18 cellular contexts compared by ENCODE assay signal in the genomic region with DNA sequence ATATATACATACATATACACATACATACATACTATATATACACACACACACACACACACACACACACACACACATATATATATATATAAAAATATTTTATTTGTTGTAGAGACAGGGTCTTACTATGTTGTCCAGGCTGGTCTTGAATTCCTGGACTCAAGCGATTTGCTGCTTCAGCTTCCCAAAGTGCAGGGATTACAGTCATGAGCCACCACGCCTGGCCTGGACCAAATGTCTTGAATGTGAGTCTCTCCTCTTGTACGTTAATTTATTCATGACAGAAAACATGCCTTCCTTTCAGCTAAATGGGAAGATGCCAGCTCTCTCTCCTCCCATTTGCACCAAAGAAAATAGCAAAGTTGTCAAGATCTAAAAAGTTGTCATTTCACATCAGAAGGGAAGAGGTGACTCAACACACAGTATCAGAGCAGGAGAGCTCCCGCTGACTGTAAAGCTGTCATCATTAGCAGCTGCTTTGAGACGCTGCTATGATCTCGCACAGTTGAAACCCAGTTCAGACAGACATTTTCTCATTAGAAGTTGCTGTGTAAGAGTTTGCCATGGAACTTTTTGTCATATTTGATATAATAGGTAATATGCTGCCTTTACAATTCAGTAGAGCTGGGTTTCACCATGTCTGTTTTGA.
DNase-seq lines count a peak whose midpoint lies in the region; ATAC-seq and TF ChIP-seq lines count a peak whose summit lies in the region.
"Had no signal": no experiment of that assay in that cellular context is flagged by ENCODE, and none has a peak within 500 bp of the region (broad histone marks: within the 10 kb centered on the region; RNA-seq: fewer than 3 reads in every experiment).

No MANE protein-coding gene starts in this region.

- H3K27me3 ChIP-seq in naive thymus-derived CD4-positive, alpha-beta T cell (ENCODE audit: control insufficient read depth in 2 of 2, insufficient read depth in 2 of 2, low read length in 2 of 2), result no peaks in the 10 kb centered on the region
- no peaks in the 10 kb centered on the region for H3K27me3 ChIP-seq in foreskin keratinocyte
- H3K27me3 ChIP-seq: brain microvascular endothelial cell, pancreas had no signal

- peaks cover 28% of the 10 kb centered on the region for H3K9me3 Mint-ChIP-seq in activated T-helper 1 cell treated with anti-CD3 and anti-CD28 coated beads, Interleukin-12 subunit alpha, Interleukin-12 subunit beta, Interleukin-2, Interleukin-4 antibody, amounts not matched to agents 30 ng/mL and 10 ng/mL and 1 ng/mL, durations not matched to agents 14 hours and 24 hours and 36 hours
- peaks cover 0 to 12% (median 3%) of the 10 kb centered on the region in 11 donors for H3K9me3 Mint-ChIP-seq in naive thymus-derived CD4-positive, alpha-beta T cell

- peaks cover 66% of the 10 kb centered on the region for H3K4me1 Mint-ChIP-seq in activated T-helper 1 cell treated with anti-CD3 and anti-CD28 coated beads, Interleukin-12 subunit alpha, Interleukin-12 subunit beta, Interleukin-2, Interleukin-4 antibody, amounts not matched to agents 30 ng/mL and 10 ng/mL and 1 ng/mL, durations not matched to agents 14 hours and 24 hours and 36 hours (ENCODE audit: low read depth)
- peaks cover 26 to 70% (median 52%) of the 10 kb centered on the region in 7 donors for H3K4me1 Mint-ChIP-seq in naive thymus-derived CD4-positive, alpha-beta T cell

- H3K36me3 ChIP-seq in naive thymus-derived CD4-positive, alpha-beta T cell (ENCODE audit: control insufficient read depth in 2 of 3, insufficient read depth in 3 of 3, low read length in 3 of 3), result no peaks in the 10 kb centered on the region
- H3K36me3 ChIP-seq: brain microvascular endothelial cell, pancreas had no signal

- CTCF ChIA-PET in naive thymus-derived CD4-positive, alpha-beta T cell (lab: Charles Lee), result interaction anchor here (0.6 kb wide), 1 partner anchor 86 kb away, joined by 3 read pairs; no protein-coding TSS in a partner anchor

- no peak overlapping the region for H3K27ac Mint-ChIP-seq in activated T-helper 1 cell treated with anti-CD3 and anti-CD28 coated beads, Interleukin-12 subunit alpha, Interleukin-12 subunit beta, Interleukin-2, Interleukin-4 antibody, amounts not matched to agents 30 ng/mL and 10 ng/mL and 1 ng/mL, durations not matched to agents 14 hours and 24 hours and 36 hours
- H3K27ac Mint-ChIP-seq in naive thymus-derived CD4-positive, alpha-beta T cell, result peak overlapping the region in 2 of 9 donors; percentile 41 to 63

- TF ChIP-seq CTCF in foreskin keratinocyte (conservative IDR thresholded peaks at IDR 0.05) (no peak), foreskin fibroblast (IDR thresholded peaks at IDR 0.05; ENCODE audit: low read depth, low read length) (no peak)

- H3K4me3 Mint-ChIP-seq in activated T-helper 1 cell treated with anti-CD3 and anti-CD28 coated beads, Interleukin-12 subunit alpha, Interleukin-12 subunit beta, Interleukin-2, Interleukin-4 antibody, amounts not matched to agents 30 ng/mL and 10 ng/mL and 1 ng/mL, durations not matched to agents 14 hours and 24 hours and 36 hours, result peak overlapping the region; percentile 24
- H3K4me3 Mint-ChIP-seq in naive thymus-derived CD4-positive, alpha-beta T cell, result peak overlapping the region in 1 of 10 donors; percentile 25

- no peak overlapping the region for H3K4me3 ChIP-seq in naive thymus-derived CD4-positive, alpha-beta T cell (ENCODE audit: low read length)
- H3K4me3 ChIP-seq in foreskin fibroblast (ENCODE audit: low read depth in 1 of 2, low read length in 2 of 2), result no peak overlapping the region
- H3K4me3 ChIP-seq: pancreas, SK-N-MC had no signal

- no peaks in the 10 kb centered on the region for H3K9me3 ChIP-seq in naive thymus-derived CD4-positive, alpha-beta T cell (ENCODE audit: control insufficient read depth in 2 of 3, low read length in 3 of 3)
- H3K9me3 ChIP-seq: pancreas had no signal

- DNase-seq in SIG-M5 (lab: John Stamatoyannopoulos, UW) (peak; percentile 26), SIG-M5 treated with dmso at 0.1 percent for 504 hours (lab: John Stamatoyannopoulos, UW; ENCODE audit: unreplicated experiment) (no peak), A172 (ENCODE audit: low spot score) (peak; percentile 6), foreskin keratinocyte (no peak), foreskin fibroblast (no peak), iPS-NIHi7 (ENCODE audit: extremely low spot score) (no peak)
- no peak for DNase-seq in activated T-helper 1 cell treated with anti-CD3 and anti-CD28 coated beads, Interleukin-12 subunit alpha, Interleukin-12 subunit beta, Interleukin-2, Interleukin-4 antibody, amounts not matched to agents 30 ng/mL and 10 ng/mL and 1 ng/mL, durations not matched to agents 14 hours and 24 hours and 36 hours (ENCODE audit: low spot score)
- DNase-seq in naive thymus-derived CD4-positive, alpha-beta T cell, result no peak
- DNase-seq: 8988T; activated gamma-delta T cell treated with Interleukin-2 at 50 U/mL for 16 hours; brain microvascular endothelial cell; cortex of kidney; NCI-H524 treated with DMSO at 0.1 percent for 48 hours; OCI-M1; pancreas; stimulated activated naive CD4-positive, alpha-beta T cell had no signal

- H3K36me3 Mint-ChIP-seq in activated T-helper 1 cell treated with anti-CD3 and anti-CD28 coated beads, Interleukin-12 subunit alpha, Interleukin-12 subunit beta, Interleukin-2, Interleukin-4 antibody, amounts not matched to agents 30 ng/mL and 10 ng/mL and 1 ng/mL, durations not matched to agents 14 hours and 24 hours and 36 hours (ENCODE audit: low read depth), result peaks cover 74% of the 10 kb centered on the region
- H3K36me3 Mint-ChIP-seq in naive thymus-derived CD4-positive, alpha-beta T cell, result peaks cover 13 to 73% (median 55%) of the 10 kb centered on the region in 5 donors

- H3K27me3 Mint-ChIP-seq in activated T-helper 1 cell treated with anti-CD3 and anti-CD28 coated beads, Interleukin-12 subunit alpha, Interleukin-12 subunit beta, Interleukin-2, Interleukin-4 antibody, amounts not matched to agents 30 ng/mL and 10 ng/mL and 1 ng/mL, durations not matched to agents 14 hours and 24 hours and 36 hours (ENCODE audit: insufficient read depth), result peaks cover 1% of the 10 kb centered on the region
- H3K27me3 Mint-ChIP-seq in naive thymus-derived CD4-positive, alpha-beta T cell, result no peaks in the 10 kb centered on the region

- POLR2A ChIA-PET in naive thymus-derived CD4-positive, alpha-beta T cell (lab: Charles Lee), result no interaction called here

- peaks cover 0 to 40% of the 10 kb centered on the region in 2 donors for H3K4me1 ChIP-seq in naive thymus-derived CD4-positive, alpha-beta T cell (ENCODE audit: control insufficient read depth in 2 of 2, insufficient read depth in 2 of 2, low read length in 2 of 2)
- H3K4me1 ChIP-seq in foreskin keratinocyte, result no peaks in the 10 kb centered on the region
- H3K4me1 ChIP-seq: pancreas had no signal

- peak; percentile 50 for ATAC-seq in naive thymus-derived CD4-positive, alpha-beta T cell
- ATAC-seq in foreskin keratinocyte, result no peak
- ATAC-seq: pancreas had no signal

- no peak overlapping the region for H3K27ac ChIP-seq in naive thymus-derived CD4-positive, alpha-beta T cell (ENCODE audit: low read depth, low read length)
- H3K27ac ChIP-seq in foreskin keratinocyte, result no peak overlapping the region
- H3K27ac ChIP-seq: brain microvascular endothelial cell, epithelial cell of prostate, pancreas, SK-N-MC had no signal

- intact Hi-C loops in activated T-helper 1 cell treated with anti-CD3 and anti-CD28 coated beads, Interleukin-12 subunit alpha, Interleukin-12 subunit beta, Interleukin-2, Interleukin-4 antibody, amounts not matched to agents 30 ng/mL and 10 ng/mL and 1 ng/mL, durations not matched to agents 14 hours and 24 hours and 36 hours (cut with micrococcal nuclease), result no loop called here
- intact Hi-C loops in naive thymus-derived CD4-positive, alpha-beta T cell (cut with micrococcal nuclease), result loop anchor here in 1 of 2 donors (5.0 kb wide), 1 partner anchor 756 kb away; no protein-coding TSS in a partner anchor

Comparison
In these comparisons a context has a peak if more than half of its experiments do, and no peak if none do; other contexts are left out.
1. DNase-seq: peak in SIG-M5 (single experiment) and A172 (single experiment); none in SIG-M5 treated with dmso at 0.1 percent for 504 hours (single experiment), activated T-helper 1 cell treated with anti-CD3 and anti-CD28 coated beads, Interleukin-12 subunit alpha, Interleukin-12 subunit beta, Interleukin-2, Interleukin-4 antibody, amounts not matched to agents 30 ng/mL and 10 ng/mL and 1 ng/mL, durations not matched to agents 14 hours and 24 hours and 36 hours (single experiment), naive thymus-derived CD4-positive, alpha-beta T cell (0 of 9), foreskin keratinocyte (0 of 2), foreskin fibroblast (0 of 2) and iPS-NIHi7 (single experiment).